In the genomic region with DNA sequence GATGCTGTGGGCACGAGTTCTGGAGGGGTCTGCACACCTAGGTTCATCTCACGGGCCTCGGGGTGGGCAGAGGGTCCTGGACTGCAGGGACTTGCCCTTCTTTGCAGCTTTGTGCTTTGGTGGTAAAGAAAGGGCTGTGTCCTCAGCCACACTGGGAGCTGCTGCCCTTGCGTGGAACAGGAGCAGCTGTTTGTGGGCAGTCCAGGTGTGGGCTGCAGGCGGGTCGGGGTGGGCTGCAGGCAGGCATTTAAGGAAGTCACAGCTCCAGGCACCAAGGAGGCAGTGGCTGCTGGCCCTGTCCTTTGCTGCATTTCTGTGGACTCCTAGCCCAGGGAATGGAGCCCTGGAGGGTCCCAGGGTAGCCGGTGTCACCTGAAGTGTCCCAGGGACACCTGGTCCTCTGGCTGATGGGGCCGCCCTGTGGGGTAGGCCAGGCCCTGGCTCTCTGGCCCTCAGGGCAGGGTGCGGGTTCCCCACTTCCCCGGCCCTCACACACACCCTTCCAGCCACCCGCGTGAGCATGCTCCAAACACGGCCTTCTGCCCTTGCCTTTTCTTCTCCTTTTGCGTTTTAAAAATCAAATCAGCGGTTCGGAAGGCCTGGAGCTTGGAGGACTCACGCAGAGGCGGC, we compare ENCODE assay signal across 26 cellular contexts.
"Had no signal": no experiment of that assay in that cellular context is flagged by ENCODE, and none has a peak within 500 bp of the region (broad histone marks: within the 10 kb centered on the region; RNA-seq: fewer than 3 reads in every experiment).

No MANE protein-coding gene starts in this region.

- H3K4me1 ChIP-seq: ascending aorta, SJCRH30 had no signal

- H3K27me3 Mint-ChIP-seq: activated CD4-positive, alpha-beta T cell treated with anti-CD3 and anti-CD28 coated beads, Interleukin-2, amount 10 ng/mL, durations not matched to agents 24 days and 14 days; activated CD8-positive, alpha-beta T cell treated with anti-CD3 and anti-CD28 coated beads for 36 hours; activated naive CD8-positive, alpha-beta T cell treated with anti-CD3 and anti-CD28 coated beads, Interleukin-2, amount 10 ng/mL, durations not matched to agents 7 days and 5 days had no signal

- H3K4me1 Mint-ChIP-seq: activated CD4-positive, alpha-beta T cell treated with anti-CD3 and anti-CD28 coated beads, Interleukin-2, amount 10 ng/mL, durations not matched to agents 24 days and 14 days; activated naive CD8-positive, alpha-beta T cell treated with anti-CD3 and anti-CD28 coated beads, Interleukin-2, amount 10 ng/mL, durations not matched to agents 7 days and 5 days; activated T-helper 17 cell treated with anti-CD3 and anti-CD28 coated beads, Interleukin-2, amount 50 U/mL, for 72 hours had no signal

- DNase-seq: activated CD4-positive, alpha-beta T cell treated with anti-CD3 and anti-CD28 coated beads, Interleukin-2, amount 10 ng/mL, durations not matched to agents 24 days and 14 days; activated CD4-positive, alpha-beta T cell treated with anti-CD3 and anti-CD28 coated beads, Interleukin-2, amount 50 U/mL, for 4 hours; activated CD8-positive, alpha-beta T cell treated with anti-CD3 and anti-CD28 coated beads for 36 hours; activated effector memory CD4-positive, alpha-beta T cell treated with anti-CD3 and anti-CD28 coated beads, Interleukin-2, amount 50 U/mL, for 16 hours; activated naive CD4-positive, alpha-beta T cell; activated naive CD4-positive, alpha-beta T cell treated with anti-CD3 and anti-CD28 coated beads, Interleukin-2, amount 50 U/mL, for 16 hours; activated naive CD8-positive, alpha-beta T cell treated with anti-CD3 and anti-CD28 coated beads, Interleukin-2, amount 10 ng/mL, durations not matched to agents 7 days and 5 days; activated T-cell treated with anti-CD3 and anti-CD28 coated beads, Interleukin-2, amount 50 U/mL, for 1 hour; activated T-cell treated with anti-CD3 and anti-CD28 coated beads, Interleukin-2, amount 50 U/mL, for 72 hours; amygdala; MM.1S; MV-4-11; NCI-H1092; NCI-H1436 treated with DMSO at 0.1 percent for 48 hours; NCI-H1694 treated with DMSO at 0.1 percent for 48 hours; NCI-H2029; NCI-H345; NCI-H524 treated with DMSO at 0.1 percent for 48 hours; SJCRH30; T1000 had no signal

- H3K9me3 Mint-ChIP-seq: activated CD4-positive, alpha-beta T cell treated with anti-CD3 and anti-CD28 coated beads, Interleukin-2, amount 10 ng/mL, durations not matched to agents 24 days and 14 days; activated CD8-positive, alpha-beta T cell treated with anti-CD3 and anti-CD28 coated beads for 36 hours; activated naive CD8-positive, alpha-beta T cell treated with anti-CD3 and anti-CD28 coated beads, Interleukin-2, amount 10 ng/mL, durations not matched to agents 7 days and 5 days; activated T-cell treated with anti-CD3 and anti-CD28 coated beads, Interleukin-2, amount 50 U/mL, for 72 hours; activated T-helper 17 cell treated with anti-CD3 and anti-CD28 coated beads, Interleukin-2, amount 50 U/mL, for 72 hours had no signal

- H3K36me3 Mint-ChIP-seq: activated naive CD8-positive, alpha-beta T cell treated with anti-CD3 and anti-CD28 coated beads, Interleukin-2, amount 10 ng/mL, durations not matched to agents 7 days and 5 days had no signal

- H3K4me3 Mint-ChIP-seq: activated CD4-positive, alpha-beta T cell treated with anti-CD3 and anti-CD28 coated beads, Interleukin-2, amount 10 ng/mL, durations not matched to agents 24 days and 14 days; activated CD8-positive, alpha-beta T cell treated with anti-CD3 and anti-CD28 coated beads for 36 hours; activated naive CD8-positive, alpha-beta T cell treated with anti-CD3 and anti-CD28 coated beads, Interleukin-2, amount 10 ng/mL, durations not matched to agents 7 days and 5 days; activated T-cell treated with anti-CD3 and anti-CD28 coated beads, Interleukin-2, amount 50 U/mL, for 72 hours; activated T-helper 17 cell treated with anti-CD3 and anti-CD28 coated beads, Interleukin-2, amount 50 U/mL, for 72 hours had no signal

- H3K27ac Mint-ChIP-seq: activated CD4-positive, alpha-beta T cell treated with anti-CD3 and anti-CD28 coated beads, Interleukin-2, amount 10 ng/mL, durations not matched to agents 24 days and 14 days; activated CD8-positive, alpha-beta T cell treated with anti-CD3 and anti-CD28 coated beads for 36 hours; activated naive CD8-positive, alpha-beta T cell treated with anti-CD3 and anti-CD28 coated beads, Interleukin-2, amount 10 ng/mL, durations not matched to agents 7 days and 5 days; activated T-cell treated with anti-CD3 and anti-CD28 coated beads, Interleukin-2, amount 50 U/mL, for 72 hours; activated T-helper 17 cell treated with anti-CD3 and anti-CD28 coated beads, Interleukin-2, amount 50 U/mL, for 72 hours had no signal

- H3K27ac ChIP-seq: ascending aorta, cardiac muscle cell, SJCRH30, SK-N-MC had no signal

- H3K36me3 ChIP-seq: ascending aorta, cardiac muscle cell, SJCRH30 had no signal

- FAIRE-seq: TTC549 had no signal

- ATAC-seq: activated CD8-positive, alpha-beta T cell treated with anti-CD3 and anti-CD28 coated beads for 36 hours; activated T-cell treated with anti-CD3 and anti-CD28 coated beads, Interleukin-2, amount 50 U/mL, for 72 hours; activated T-helper 17 cell treated with anti-CD3 and anti-CD28 coated beads, Interleukin-2, amount 50 U/mL, for 72 hours; Panc1 had no signal

- H3K9me3 ChIP-seq: ascending aorta, SJCRH30 had no signal

- H3K27me3 ChIP-seq: ascending aorta, cardiac muscle cell, SJCRH30 had no signal

- H3K4me3 ChIP-seq: ascending aorta, cardiac muscle cell, SJCRH30, SK-N-MC had no signal
